Comparison of ENCODE assay signal across 7 cellular contexts in genomic region chr11:27701262-27702105, GRCh38. TPM values are rescaled to one million over a fixed set of nuclear protein-coding genes. Genes with fewer than 3 reads are reported as not detected.
A peak's percentile ranks its signal among the peaks of the same experiment; 100 is the strongest.
DNase-seq lines count a peak whose midpoint lies in the region; ATAC-seq and TF ChIP-seq lines count a peak whose summit lies in the region.

No MANE protein-coding gene starts in this region.

- TF ChIP-seq CTCF in Panc1 (IDR thresholded peaks at IDR 0.05) = peak; percentile 28

- DNase-seq in ELF-1 (ENCODE audit: low read depth, low spot score) (peak; percentile 26), H4 (ENCODE audit: low spot score) (peak; percentile 55), Panc1 (ENCODE audit: low read depth, low spot score) (no peak), ecto neural progenitor cell (ENCODE audit: low spot score) (peak; percentile 54), midbrain (lab: John Stamatoyannopoulos, UW) (peak; percentile 10), inferior parietal cortex (ENCODE audit: extremely low spot score) (no peak)

- BruUV-seq in Panc1 (replicated peaks; lab: Mats Ljungman, UMichigan) = no TSS peak

- peaks cover 12% of the 10 kb centered on the region for H3K4me1 ChIP-seq in Panc1 (ENCODE audit: control insufficient read depth, insufficient read depth, low read length)

- H3K36me3 ChIP-seq in Panc1 (ENCODE audit: control insufficient read depth, insufficient read depth, low read length) = no peaks in the 10 kb centered on the region; the same call in 1 of the 2 replicates

- in situ Hi-C loops in Panc1 (cut with HindIII; ENCODE audit: low pct_unique_long_range_greater_than_20kb, low sequenced_read_pairs) = loop anchor here (25.0 kb wide), 1 partner anchor 411 kb away; the partner anchor contains the start of genes KIF18A and METTL15

- peak; percentile 24; the same call in 1 of the 2 replicates for ATAC-seq in Panc1
- ATAC-seq in GM21367 (IDR thresholded peaks at IDR 0.05; ENCODE audit: unreplicated experiment) = no peak

- H3K27ac ChIP-seq in Panc1 (ENCODE audit: low read length) = no peak overlapping the region; the same call in 1 of the 2 replicates

- no peaks in the 10 kb centered on the region for H3K9me3 ChIP-seq in Panc1 (ENCODE audit: control insufficient read depth, insufficient read depth, low read depth, low read length)

- H3K27me3 ChIP-seq in Panc1 (ENCODE audit: control insufficient read depth, insufficient read depth, low read length) = peaks cover 14% of the 10 kb centered on the region

- peak overlapping the region; percentile 48 to 62 for H3K4me3 ChIP-seq in Panc1 (ENCODE audit: low read depth in 2 of 2, low read length in 2 of 2)

- POLR2A ChIA-PET in Panc1 (lab: Charles Lee) = interaction anchor here (0.6 kb wide), 1 partner anchor 833 kb away, joined by 8 read pairs; no protein-coding TSS in a partner anchor

- CTCF ChIA-PET in Panc1 (lab: Charles Lee) = interaction anchor here (2.3 kb wide), 1 partner anchor 15 kb away, joined by 7 read pairs; no protein-coding TSS in a partner anchor

- intact Hi-C loops in Panc1 (cut with micrococcal nuclease; ENCODE audit: unreplicated experiment) = no loop called here

RNA-seq across cellular contexts. Expression of gene BDNF, which starts 1.2 kb away (rescaled TPM):
- total RNA-seq in H4 (2014; rRNA removed; shearing (Covaris generic)) = 10.6 and 16.1 TPM in 2 replicates
- total RNA-seq in Panc1 (2021; ENCODE audit: unreplicated experiment) = 0.36 TPM
- polyA plus RNA-seq in Panc1 (2012; ENCODE audit: insufficient read length) = 0.21 TPM

Comparison
In these comparisons a context has a peak if more than half of its experiments do, and no peak if none do; other contexts are left out.
1. DNase-seq: peak in ELF-1 (single experiment), H4 (single experiment), ecto neural progenitor cell (single experiment) and midbrain (single experiment); none in Panc1 (single experiment) and inferior parietal cortex (single experiment).